24 cellular contexts compared by ENCODE assay signal in the genomic region with DNA sequence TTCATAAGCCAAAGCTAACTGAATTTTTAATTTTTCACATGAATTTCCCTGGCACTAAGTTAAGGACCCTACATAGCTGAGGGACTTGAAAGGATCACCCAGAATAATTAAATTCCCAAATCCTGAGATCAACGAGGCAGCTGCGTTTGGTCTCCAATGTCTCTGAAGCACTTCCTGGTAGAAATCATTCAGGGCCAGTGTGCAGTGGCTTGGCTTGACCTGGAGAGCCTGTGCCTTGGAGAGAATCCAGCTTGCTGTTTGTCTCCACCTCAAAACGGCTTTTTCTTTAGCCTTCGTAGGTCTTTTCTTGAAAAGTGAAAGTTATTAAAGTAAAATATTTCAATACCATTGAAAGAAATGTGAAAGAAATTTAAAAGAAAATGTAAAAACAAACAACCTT.
DNase-seq lines count a peak whose midpoint lies in the region; ATAC-seq and TF ChIP-seq lines count a peak whose summit lies in the region.
"Had no signal": no experiment of that assay in that cellular context is flagged by ENCODE, and none has a peak within 500 bp of the region (broad histone marks: within the 10 kb centered on the region; RNA-seq: fewer than 3 reads in every experiment).

No MANE protein-coding gene starts in this region.

- TF ChIP-seq CTCF in esophagus squamous epithelium (IDR thresholded peaks at IDR 0.05) (no peak), mucosa of descending colon (IDR thresholded peaks at IDR 0.05) (no peak), chondrocyte (IDR thresholded peaks at IDR 0.05) (no peak)

- peaks cover 10% of the 10 kb centered on the region for H3K27me3 Mint-ChIP-seq in chondrocyte (ENCODE audit: low read depth)

- H3K27ac ChIP-seq in BLaER1 (no peak overlapping the region), esophagus squamous epithelium (peak overlapping the region in 3 of 4 donors; percentile 51 to 79 (median 66))
- H3K27ac ChIP-seq: psoas muscle, SK-N-MC, upper lobe of left lung had no signal

- H4K20me1 ChIP-seq in BLaER1 = no peaks in the 10 kb centered on the region

- peaks cover 8% of the 10 kb centered on the region for H3K36me3 Mint-ChIP-seq in chondrocyte (ENCODE audit: low read depth)
- H3K36me3 Mint-ChIP-seq: stimulated activated memory B cell treated with anti-CD40 and anti-IgM and Interleukin-4, amounts not matched to agents 10 μg/mL and 1 μg/mL and 100 μg/mL, for 72 hours had no signal

- intact Hi-C loops in esophagus squamous epithelium (cut with DNase I) (no loop called here), mucosa of descending colon (cut with DNase I, micrococcal nuclease) (no loop called here)

- no peak overlapping the region for H3K4me3 ChIP-seq in BLaER1
- no peak overlapping the region for H3K4me3 ChIP-seq in esophagus squamous epithelium
- H3K4me3 ChIP-seq in mucosa of descending colon = no peak overlapping the region
- H3K4me3 ChIP-seq: breast epithelium, MG63, psoas muscle, SK-N-MC, upper lobe of left lung had no signal

- H3K9me3 ChIP-seq in BLaER1 (no peaks in the 10 kb centered on the region), esophagus squamous epithelium (no peaks in the 10 kb centered on the region), mucosa of descending colon (no peaks in the 10 kb centered on the region)
- H3K9me3 ChIP-seq: breast epithelium, MG63, psoas muscle, upper lobe of left lung had no signal

- DNase-seq in NCI-H2029 (lab: John Stamatoyannopoulos, UW) (peak; percentile 69), esophagus squamous epithelium (lab: John Stamatoyannopoulos, UW) (no peak), mucosa of descending colon (peak in 1 of 3 donors; percentile 22), middle frontal gyrus (ENCODE audit: extremely low spot score, low spot score) (no peak), chondrocyte (ENCODE audit: low spot score) (no peak), SIG-M5 (lab: John Stamatoyannopoulos, UW) (no peak)
- DNase-seq in activated naive CD4-positive, alpha-beta T cell (lab: John Stamatoyannopoulos, UW) = no peak
- DNase-seq: GOT3, head of caudate nucleus, MG63, NCI-H187 treated with DMSO at 0.1 percent for 48 hours, NCI-H526 treated with DMSO at 0.1 percent for 48 hours, nephron progenitor cell, PC-3, psoas muscle, T-helper 9 cell had no signal

- H3K4me1 ChIP-seq in BLaER1 (peaks cover 22% of the 10 kb centered on the region), esophagus squamous epithelium (peaks cover 0 to 23% (median 5%) of the 10 kb centered on the region in 3 donors), mucosa of descending colon (ENCODE audit: low read depth) (no peaks in the 10 kb centered on the region)
- H3K4me1 ChIP-seq: breast epithelium, psoas muscle had no signal

- ATAC-seq in mucosa of descending colon = peak; percentile 46
- ATAC-seq: activated CD4-positive, CD25-positive, alpha-beta regulatory T cell treated with anti-CD3 and anti-CD28 coated beads, Interleukin-2, amount 50 U/mL, for 24 hours; esophagus mucosa; PC-3; stimulated activated memory B cell treated with anti-CD40 and anti-IgM and Interleukin-4, amounts not matched to agents 10 μg/mL and 1 μg/mL and 100 μg/mL, for 72 hours had no signal

- no peaks in the 10 kb centered on the region for H3K9me3 Mint-ChIP-seq in chondrocyte (ENCODE audit: low read depth)
- H3K9me3 Mint-ChIP-seq: activated T-helper 1 cell treated with anti-CD3 and anti-CD28 coated beads, Interleukin-12 subunit alpha, Interleukin-12 subunit beta, Interleukin-2, Interleukin-4 antibody, amounts not matched to agents 30 ng/mL and 10 ng/mL and 1 ng/mL, durations not matched to agents 14 hours and 24 hours and 36 hours; nephron progenitor cell; stimulated activated memory B cell treated with anti-CD40 and anti-IgM and Interleukin-4, amounts not matched to agents 10 μg/mL and 1 μg/mL and 100 μg/mL, for 72 hours had no signal

- H3K27me3 ChIP-seq in BLaER1 (no peaks in the 10 kb centered on the region), esophagus squamous epithelium (no peaks in the 10 kb centered on the region)
- H3K27me3 ChIP-seq: breast epithelium, MG63, upper lobe of left lung had no signal

- no peak overlapping the region for H3K4me3 Mint-ChIP-seq in chondrocyte (ENCODE audit: unreplicated experiment)
- H3K4me3 Mint-ChIP-seq: activated T-helper 1 cell treated with anti-CD3 and anti-CD28 coated beads, Interleukin-12 subunit alpha, Interleukin-12 subunit beta, Interleukin-2, Interleukin-4 antibody, amounts not matched to agents 30 ng/mL and 10 ng/mL and 1 ng/mL, durations not matched to agents 14 hours and 24 hours and 36 hours; nephron progenitor cell; stimulated activated memory B cell treated with anti-CD40 and anti-IgM and Interleukin-4, amounts not matched to agents 10 μg/mL and 1 μg/mL and 100 μg/mL, for 72 hours had no signal

- peak overlapping the region; percentile 60 for H3K4me2 ChIP-seq in BLaER1

- no peak for TF ChIP-seq POLR2A in esophagus squamous epithelium (IDR thresholded peaks at IDR 0.05)

- H3K4me1 Mint-ChIP-seq in chondrocyte (ENCODE audit: low read depth) = peaks cover 32% of the 10 kb centered on the region
- H3K4me1 Mint-ChIP-seq: stimulated activated memory B cell treated with anti-CD40 and anti-IgM and Interleukin-4, amounts not matched to agents 10 μg/mL and 1 μg/mL and 100 μg/mL, for 72 hours had no signal

- H3K9ac ChIP-seq in BLaER1 = no peak overlapping the region

- H3K36me3 ChIP-seq in BLaER1 (no peaks in the 10 kb centered on the region), esophagus squamous epithelium (no peaks in the 10 kb centered on the region), mucosa of descending colon (ENCODE audit: low read depth) (no peaks in the 10 kb centered on the region)
- H3K36me3 ChIP-seq: breast epithelium, MG63, upper lobe of left lung had no signal

- no peak overlapping the region for H3K27ac Mint-ChIP-seq in chondrocyte (ENCODE audit: unreplicated experiment)
- H3K27ac Mint-ChIP-seq: activated T-helper 1 cell treated with anti-CD3 and anti-CD28 coated beads, Interleukin-12 subunit alpha, Interleukin-12 subunit beta, Interleukin-2, Interleukin-4 antibody, amounts not matched to agents 30 ng/mL and 10 ng/mL and 1 ng/mL, durations not matched to agents 14 hours and 24 hours and 36 hours; nephron progenitor cell; stimulated activated memory B cell treated with anti-CD40 and anti-IgM and Interleukin-4, amounts not matched to agents 10 μg/mL and 1 μg/mL and 100 μg/mL, for 72 hours had no signal

- WGBS in esophagus squamous epithelium, 2 donors = 51% methylated on average over 4 of the region's 4 CpGs
